ENCODE assay signal across 20 cellular contexts in the genomic region with DNA sequence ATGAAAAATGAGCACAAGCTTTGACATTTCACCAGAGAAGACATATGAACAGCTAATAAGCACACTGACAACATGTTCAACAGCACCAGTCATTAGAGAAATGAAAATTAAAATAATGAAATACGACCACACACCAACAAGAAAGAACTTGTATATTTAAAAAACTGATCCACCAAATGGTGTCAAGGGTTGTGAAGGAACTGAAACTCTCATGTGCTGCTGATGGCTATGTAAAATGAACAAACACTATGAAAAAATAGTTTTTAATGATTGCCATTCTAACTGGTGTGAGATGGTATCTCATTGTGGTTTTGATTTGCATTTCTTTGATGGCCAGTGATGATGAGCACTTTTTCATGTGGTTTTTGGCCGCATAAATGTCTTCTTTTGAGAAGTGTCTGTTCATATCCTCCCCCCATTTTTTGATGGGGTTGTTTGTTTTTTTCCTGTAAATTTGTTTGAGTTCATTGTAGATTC.
DNase-seq lines count a peak whose midpoint lies in the region; ATAC-seq and TF ChIP-seq lines count a peak whose summit lies in the region.
"Had no signal": no experiment of that assay in that cellular context is flagged by ENCODE, and none has a peak within 500 bp of the region (broad histone marks: within the 10 kb centered on the region; RNA-seq: fewer than 3 reads in every experiment).

No MANE protein-coding gene starts in this region.

- peaks cover 7% of the 10 kb centered on the region for H3K9me3 Mint-ChIP-seq in activated T-helper 17 cell treated with anti-CD3 and anti-CD28 coated beads, Interleukin-2, amount 50 U/mL, for 72 hours
- H3K9me3 Mint-ChIP-seq: neural crest cell had no signal

- peak; percentile 65 for ATAC-seq in GM19468 (IDR thresholded peaks at IDR 0.05; ENCODE audit: extremely low read depth, unreplicated experiment)
- peak; percentile 61 for ATAC-seq in HG03139 (IDR thresholded peaks at IDR 0.05; ENCODE audit: unreplicated experiment)
- no peak for ATAC-seq in HG03159 (IDR thresholded peaks at IDR 0.05; ENCODE audit: unreplicated experiment)
- ATAC-seq in activated T-helper 17 cell treated with anti-CD3 and anti-CD28 coated beads, Interleukin-2, amount 50 U/mL, for 72 hours (replicated peaks), result no peak
- ATAC-seq: HepG2 had no signal

- in situ Hi-C loops in GM13976 (cut with MboI; ENCODE audit: low sequenced_read_pairs, unreplicated experiment), result no loop called here

- no peaks in the 10 kb centered on the region for H3K4me1 Mint-ChIP-seq in activated T-helper 17 cell treated with anti-CD3 and anti-CD28 coated beads, Interleukin-2, amount 50 U/mL, for 72 hours
- H3K4me1 Mint-ChIP-seq: neural crest cell had no signal

- H3K4me3 Mint-ChIP-seq in activated T-helper 17 cell treated with anti-CD3 and anti-CD28 coated beads, Interleukin-2, amount 50 U/mL, for 72 hours, result no peak overlapping the region
- H3K4me3 Mint-ChIP-seq: neural crest cell had no signal

- H3K27ac Mint-ChIP-seq in activated T-helper 17 cell treated with anti-CD3 and anti-CD28 coated beads, Interleukin-2, amount 50 U/mL, for 72 hours, result no peak overlapping the region

- no peaks in the 10 kb centered on the region for H3K27me3 Mint-ChIP-seq in activated T-helper 17 cell treated with anti-CD3 and anti-CD28 coated beads, Interleukin-2, amount 50 U/mL, for 72 hours

- TF ChIP-seq CTCF in GM13976 (IDR thresholded peaks at IDR 0.05; ENCODE audit: borderline replicate concordance, control extremely low read depth, extremely low read depth, insufficient read depth, missing control alignments), result no peak

- DNase-seq in GM13976 (ENCODE audit: low spot score) (peak; percentile 27), SW480 (ENCODE audit: low spot score) (peak; percentile 36), cerebellum (ENCODE audit: low spot score) (no peak), 8988T (no peak)
- DNase-seq: activated CD4-positive, alpha-beta T cell treated with anti-CD3 and anti-CD28 coated beads for 1 hour; activated CD8-positive, alpha-beta memory T cell treated with anti-CD3 and anti-CD28 coated beads, Interleukin-2, amount 50 U/mL, for 48 hours; activated naive CD4-positive, alpha-beta T cell; COR-L47; dermis blood vessel endothelial cell; erythroblast; glutamatergic neuron; NCI-H1092; NCI-H2171; uterus had no signal

- H3K36me3 Mint-ChIP-seq in activated T-helper 17 cell treated with anti-CD3 and anti-CD28 coated beads, Interleukin-2, amount 50 U/mL, for 72 hours (ENCODE audit: low read depth), result peaks cover 36% of the 10 kb centered on the region

Comparison
In these comparisons a context has a peak if more than half of its experiments do, and no peak if none do; other contexts are left out.
1. DNase-seq: peak in GM13976 (single experiment) and SW480 (single experiment); none in cerebellum (single experiment) and 8988T (single experiment).
2. ATAC-seq: peak in GM19468 (single experiment) and HG03139 (single experiment); none in HG03159 (single experiment) and activated T-helper 17 cell treated with anti-CD3 and anti-CD28 coated beads, Interleukin-2, amount 50 U/mL, for 72 hours (single experiment).